Comparison of ENCODE assay signal across 27 cellular contexts in genomic region chr9:13491493-13492424, GRCh38.
DNase-seq lines count a peak whose midpoint lies in the region; TF ChIP-seq lines count a peak whose summit lies in the region.
"Had no signal": no experiment of that assay in that cellular context is flagged by ENCODE, and none has a peak within 500 bp of the region (broad histone marks: within the 10 kb centered on the region; RNA-seq: fewer than 3 reads in every experiment).

No MANE protein-coding gene starts in this region.

- DNase-seq in H9 (peak; percentile 76), NCI-H69 (lab: John Stamatoyannopoulos, UW) (peak; percentile 53), epithelial cell of prostate (ENCODE audit: low read depth, low spot score) (peak; percentile 39), NCI-H82 (lab: John Stamatoyannopoulos, UW) (no peak), MM.1S (no peak), T1000 (lab: John Stamatoyannopoulos, UW) (no peak), AG20443 (ENCODE audit: low spot score) (no peak)
- DNase-seq: activated CD4-positive, alpha-beta T cell treated with anti-CD3 and anti-CD28 coated beads, Interleukin-2, amount 50 U/mL, for 4 hours; activated CD8-positive, alpha-beta memory T cell treated with anti-CD3 and anti-CD28 coated beads, Interleukin-2, amount 50 U/mL, for 48 hours; activated naive CD8-positive, alpha-beta T cell treated with anti-CD3 and anti-CD28 coated beads, Interleukin-2, amount 10 ng/mL, durations not matched to agents 7 days and 5 days; CD4-positive, alpha-beta memory T cell; DMS153; GF-D8; heart left ventricle; kidney glomerular epithelial cell; naive thymus-derived CD8-positive, alpha-beta T cell; NCI-H2081 treated with DMSO at 0.1 percent for 48 hours; NCI-H774; stimulated activated naive CD4-positive, alpha-beta T cell treated with Interleukin-2 at 50 U/mL for 16 hours; T-helper 2 cell; WERI-Rb-1 had no signal

- no CpG with 5 or more reads among the region's 11 CpGs for WGBS in H9 (ENCODE audit: extremely low coverage, insufficient read length, low lambda C conversion rate)

- no peak for TF ChIP-seq CTCF in H9 (conservative IDR thresholded peaks at IDR 0.05)
- TF ChIP-seq CTCF in neural cell (IDR thresholded peaks at IDR 0.05; ENCODE audit: poor library complexity, severe bottlenecking): no peak
- TF ChIP-seq CTCF in MM.1S (IDR thresholded peaks at IDR 0.05; ENCODE audit: low read length): no peak

- H3K18ac ChIP-seq in H9 (ENCODE audit: insufficient read length, low read depth, low read length): no peak overlapping the region

- H3K4me1 ChIP-seq in H9 (ENCODE audit: insufficient read depth, low read length) (peaks cover 18% of the 10 kb centered on the region), MM.1S (ENCODE audit: low read length) (no peaks in the 10 kb centered on the region)
- H3K4me1 ChIP-seq: SJCRH30 had no signal

- peak; percentile 35 for TF ChIP-seq EP300 in neural cell (conservative IDR thresholded peaks at IDR 0.05; ENCODE audit: poor library complexity, severe bottlenecking)

- H2AK5ac ChIP-seq in H9 (ENCODE audit: insufficient read length, low read length): no peak overlapping the region

- H2BK12ac ChIP-seq in H9 (ENCODE audit: insufficient read length, low read depth, low read length): no peak overlapping the region

- no peaks in the 10 kb centered on the region for H3K36me3 ChIP-seq in neural cell (ENCODE audit: insufficient read depth, low read length)
- H3K36me3 ChIP-seq in MM.1S (replicated peaks; ENCODE audit: insufficient read depth, low read length): no peaks in the 10 kb centered on the region
- H3K36me3 ChIP-seq: heart left ventricle, SJCRH30, WERI-Rb-1 had no signal

- no peaks in the 10 kb centered on the region for H3K27me3 ChIP-seq in H9 (ENCODE audit: insufficient read depth, low read length)
- H3K27me3 ChIP-seq in neural cell (ENCODE audit: insufficient read depth, low read depth, low read length): no peaks in the 10 kb centered on the region
- no peaks in the 10 kb centered on the region for H3K27me3 ChIP-seq in MM.1S (replicated peaks; ENCODE audit: insufficient read depth, low read length)
- H3K27me3 ChIP-seq: heart left ventricle, SJCRH30 had no signal

- peaks cover 0 to 9% (median 0%) of the 10 kb centered on the region in 3 experiments; a peak in 2 of 7 replicates for H3K36me3 Mint-ChIP-seq in H9 (ENCODE audit: insufficient read depth in 1 of 3, low read depth in 3 of 3)
- H3K36me3 Mint-ChIP-seq: activated naive CD8-positive, alpha-beta T cell treated with anti-CD3 and anti-CD28 coated beads, Interleukin-2, amount 10 ng/mL, durations not matched to agents 7 days and 5 days; brain; CD4-positive, alpha-beta memory T cell; naive thymus-derived CD8-positive, alpha-beta T cell; type B pancreatic cell had no signal

- TF ChIP-seq RAD21 in neural cell (conservative IDR thresholded peaks at IDR 0.05): no peak

- peak overlapping the region; percentile 4 for H4K5ac ChIP-seq in H9 (ENCODE audit: insufficient read length, low read depth, low read length)

- no peaks in the 10 kb centered on the region for H3K9me2 ChIP-seq in neural cell (ENCODE audit: insufficient read depth, low read length)
- H3K9me2 ChIP-seq in MM.1S (replicated peaks; ENCODE audit: insufficient read depth, low read length): no peaks in the 10 kb centered on the region

- peaks cover 61 to 70% of the 10 kb centered on the region in 2 experiments for H3K4me1 Mint-ChIP-seq in H9
- H3K4me1 Mint-ChIP-seq: activated naive CD8-positive, alpha-beta T cell treated with anti-CD3 and anti-CD28 coated beads, Interleukin-2, amount 10 ng/mL, durations not matched to agents 7 days and 5 days; CD4-positive, alpha-beta memory T cell; naive thymus-derived CD8-positive, alpha-beta T cell had no signal

- no peaks in the 10 kb centered on the region for H3F3A ChIP-seq in neural cell (ENCODE audit: insufficient read depth, low read length, poor library complexity, severe bottlenecking)
- H3F3A ChIP-seq in MM.1S (ENCODE audit: insufficient read depth, low read length): no peaks in the 10 kb centered on the region

- H3K9ac ChIP-seq in H9 (ENCODE audit: extremely low read depth, insufficient read length, low read length) (no peak overlapping the region), neural cell (ENCODE audit: low read length) (no peak overlapping the region), MM.1S (ENCODE audit: low read length) (no peak overlapping the region)
- H3K9ac ChIP-seq: KMS-11 had no signal

- H3K4ac ChIP-seq in H9 (ENCODE audit: low read depth, low read length): no peak overlapping the region

- H2BK15ac ChIP-seq in H9 (ENCODE audit: low read depth, low read length): no peak overlapping the region

- no peak overlapping the region for H3K23ac ChIP-seq in H9 (ENCODE audit: insufficient read length, low read depth, low read length)

- no peak overlapping the region for H3T11ph ChIP-seq in H9 (ENCODE audit: low read length)

- H3K27me3 Mint-ChIP-seq in H9 (ENCODE audit: low read depth): no peaks in the 10 kb centered on the region
- H3K27me3 Mint-ChIP-seq: activated naive CD8-positive, alpha-beta T cell treated with anti-CD3 and anti-CD28 coated beads, Interleukin-2, amount 10 ng/mL, durations not matched to agents 7 days and 5 days; brain; CD4-positive, alpha-beta memory T cell; naive thymus-derived CD8-positive, alpha-beta T cell; type B pancreatic cell had no signal

- peak overlapping the region; percentile 92 for H3K27ac ChIP-seq in H9 (ENCODE audit: insufficient read length, low read depth, low read length)
- H3K27ac ChIP-seq in epithelial cell of prostate: peak overlapping the region; percentile 14
- peak overlapping the region; percentile 58 for H3K27ac ChIP-seq in neural cell (ENCODE audit: low read length)
- H3K27ac ChIP-seq in MM.1S (ENCODE audit: low read length): no peak overlapping the region
- H3K27ac ChIP-seq: KMS-11, SJCRH30, WERI-Rb-1 had no signal

- no peaks in the 10 kb centered on the region for H3K23me2 ChIP-seq in H9 (ENCODE audit: insufficient read length, low read depth, low read length, poor library complexity, severe bottlenecking)

- H3K79me1 ChIP-seq in H9 (ENCODE audit: insufficient read depth, low read depth, low read length, poor library complexity, severe bottlenecking): no peaks in the 10 kb centered on the region

- peaks cover 0 to 9% of the 10 kb centered on the region in 2 experiments; a peak in 2 of 5 replicates for H3K9me3 Mint-ChIP-seq in H9
- H3K9me3 Mint-ChIP-seq: type B pancreatic cell had no signal

- no peak overlapping the region for H3K14ac ChIP-seq in H9 (ENCODE audit: insufficient read depth, low read length)

- peak overlapping the region; percentile 94 to 99 (median 99) for H3K27ac Mint-ChIP-seq in H9
- H3K27ac Mint-ChIP-seq: activated naive CD8-positive, alpha-beta T cell treated with anti-CD3 and anti-CD28 coated beads, Interleukin-2, amount 10 ng/mL, durations not matched to agents 7 days and 5 days; brain; CD4-positive, alpha-beta memory T cell; naive thymus-derived CD8-positive, alpha-beta T cell; type B pancreatic cell had no signal

- no peak overlapping the region for H4K8ac ChIP-seq in H9 (replicated peaks; ENCODE audit: insufficient read length, low read depth, low read length)

- no peaks in the 10 kb centered on the region for H3K9me3 ChIP-seq in H9 (ENCODE audit: control insufficient read depth, low read depth, low read length)
- H3K9me3 ChIP-seq in neural cell (ENCODE audit: low read length): no peaks in the 10 kb centered on the region
- H3K9me3 ChIP-seq in MM.1S (replicated peaks; ENCODE audit: insufficient read depth, low read length): no peaks in the 10 kb centered on the region
- H3K9me3 ChIP-seq: SJCRH30 had no signal

- H4K20me1 ChIP-seq in H9 (ENCODE audit: control insufficient read depth, insufficient read depth, insufficient read length) (no peaks in the 10 kb centered on the region), neural cell (ENCODE audit: insufficient read depth) (no peaks in the 10 kb centered on the region), MM.1S (ENCODE audit: insufficient read depth, low read length) (no peaks in the 10 kb centered on the region)

- no peak overlapping the region for H2BK120ac ChIP-seq in H9 (ENCODE audit: low read depth, low read length, poor library complexity, severe bottlenecking)

- H3K4me3 Mint-ChIP-seq in H9: peak overlapping the region; percentile 16 to 43; a peak in 2 of 5 replicates
- H3K4me3 Mint-ChIP-seq: activated naive CD8-positive, alpha-beta T cell treated with anti-CD3 and anti-CD28 coated beads, Interleukin-2, amount 10 ng/mL, durations not matched to agents 7 days and 5 days; brain; CD4-positive, alpha-beta memory T cell; naive thymus-derived CD8-positive, alpha-beta T cell; type B pancreatic cell had no signal

- peak overlapping the region; percentile 53 for H2BK5ac ChIP-seq in H9 (ENCODE audit: insufficient read length, low read length)

- H3K79me2 ChIP-seq in H9 (ENCODE audit: insufficient read depth, low read length) (no peaks in the 10 kb centered on the region), neural cell (replicated peaks; ENCODE audit: insufficient read depth, low read length) (no peaks in the 10 kb centered on the region), MM.1S (ENCODE audit: low read length) (no peaks in the 10 kb centered on the region)

- H3K4me2 ChIP-seq in H9 (ENCODE audit: insufficient read depth, insufficient read length, low read length) (peak overlapping the region; percentile 36), neural cell (ENCODE audit: low read length) (no peak overlapping the region), MM.1S (ENCODE audit: low read depth, low read length) (no peak overlapping the region)
- H3K4me2 ChIP-seq: KMS-11 had no signal

- H2AFZ ChIP-seq in H9 (ENCODE audit: low read length) (no peak overlapping the region), neural cell (ENCODE audit: low read depth, low read length) (no peak overlapping the region), MM.1S (ENCODE audit: low read length) (no peak overlapping the region)

- no peak overlapping the region for H2BK20ac ChIP-seq in H9 (ENCODE audit: low read depth, low read length, poor library complexity, severe bottlenecking)

- H3K4me3 ChIP-seq in neural cell (ENCODE audit: low read length) (peak overlapping the region; percentile 37), MM.1S (ENCODE audit: low read length) (no peak overlapping the region)
- H3K4me3 ChIP-seq: coronary artery, heart left ventricle, SJCRH30 had no signal

- no peak overlapping the region for H4K91ac ChIP-seq in H9 (ENCODE audit: insufficient read length, low read depth, low read length)

- peak overlapping the region; percentile 58 for H3K56ac ChIP-seq in H9 (ENCODE audit: insufficient read length, low read depth, low read length)

TF ChIP-seq in neural cell, 6 proteins besides CTCF, POLR2A, EP300 and RAD21:
- no peak for TF ChIP-seq MXI1 (conservative IDR thresholded peaks at IDR 0.05; ENCODE audit: poor library complexity, severe bottlenecking)
- TF ChIP-seq EZH2 (IDR thresholded peaks at IDR 0.05; ENCODE audit: borderline replicate concordance, insufficient read depth, low read length, poor library complexity, severe bottlenecking): no peak
- TF ChIP-seq POLR2AphosphoS5 (IDR thresholded peaks at IDR 0.05): no peak
- no peak for TF ChIP-seq SMC3 (conservative IDR thresholded peaks at IDR 0.05; ENCODE audit: poor library complexity)

Comparison
In these comparisons a context has a peak if more than half of its experiments do, and no peak if none do; other contexts are left out.
1. DNase-seq: peak in H9 (single experiment), NCI-H69 (single experiment) and epithelial cell of prostate (single experiment); none in NCI-H82 (single experiment), MM.1S (single experiment), T1000 (single experiment) and AG20443 (single experiment).